8 cellular contexts compared by ENCODE assay signal in genomic region chr1:26772687-26773086, GRCh38. TPM values are rescaled to one million over a fixed set of nuclear protein-coding genes. Genes with fewer than 3 reads are reported as not detected.
DNase-seq lines count a peak whose midpoint lies in the region; ATAC-seq and TF ChIP-seq lines count a peak whose summit lies in the region.

No MANE protein-coding gene starts in this region.

- intact Hi-C loops in naive thymus-derived CD4-positive, alpha-beta T cell (cut with micrococcal nuclease), result no loop called here

- no peak overlapping the region for H3K4me3 Mint-ChIP-seq in naive thymus-derived CD4-positive, alpha-beta T cell

- TF ChIP-seq CTCF in coronary artery (IDR thresholded peaks at IDR 0.05), result no peak

- H3K4me1 ChIP-seq in naive thymus-derived CD4-positive, alpha-beta T cell (ENCODE audit: control insufficient read depth in 2 of 2, insufficient read depth in 2 of 2, low read length in 2 of 2), result no peaks in the 10 kb centered on the region

- H3K9me3 ChIP-seq in naive thymus-derived CD4-positive, alpha-beta T cell (ENCODE audit: control insufficient read depth in 2 of 3, low read length in 3 of 3), result no peaks in the 10 kb centered on the region

- no peaks in the 10 kb centered on the region for H3K27me3 Mint-ChIP-seq in naive thymus-derived CD4-positive, alpha-beta T cell

- H3K27me3 ChIP-seq in naive thymus-derived CD4-positive, alpha-beta T cell (ENCODE audit: control insufficient read depth in 2 of 2, insufficient read depth in 2 of 2, low read length in 2 of 2), result no peaks in the 10 kb centered on the region

- peaks cover 10 to 70% (median 47%) of the 10 kb centered on the region in 5 donors for H3K36me3 Mint-ChIP-seq in naive thymus-derived CD4-positive, alpha-beta T cell

- CTCF ChIA-PET in naive thymus-derived CD4-positive, alpha-beta T cell (lab: Charles Lee), result no interaction called here

- no peak overlapping the region for H3K4me3 ChIP-seq in coronary artery
- H3K4me3 ChIP-seq in naive thymus-derived CD4-positive, alpha-beta T cell (ENCODE audit: low read length), result no peak overlapping the region

- peaks cover 0 to 36% (median 4%) of the 10 kb centered on the region in 7 donors for H3K4me1 Mint-ChIP-seq in naive thymus-derived CD4-positive, alpha-beta T cell

- no peaks in the 10 kb centered on the region for H3K9me3 Mint-ChIP-seq in naive thymus-derived CD4-positive, alpha-beta T cell

- peaks cover 51 to 99% (median 63%) of the 10 kb centered on the region in 3 experiments for H3K36me3 ChIP-seq in naive thymus-derived CD4-positive, alpha-beta T cell (ENCODE audit: control insufficient read depth in 2 of 3, insufficient read depth in 3 of 3, low read length in 3 of 3)

- H3K27ac Mint-ChIP-seq in naive thymus-derived CD4-positive, alpha-beta T cell, result peak overlapping the region in 5 of 9 donors; percentile 18 to 72 (median 67)

- peak overlapping the region; percentile 31 to 83 for H3K27ac ChIP-seq in coronary artery
- no peak overlapping the region for H3K27ac ChIP-seq in naive thymus-derived CD4-positive, alpha-beta T cell (ENCODE audit: low read depth, low read length)

- ATAC-seq in naive thymus-derived CD4-positive, alpha-beta T cell, result no peak
- ATAC-seq in HG03457 (IDR thresholded peaks at IDR 0.05; ENCODE audit: unreplicated experiment) (no peak), GM21723 (IDR thresholded peaks at IDR 0.05; ENCODE audit: unreplicated experiment) (no peak)

- DNase-seq in AG08396 (ENCODE audit: low spot score) (peak; percentile 83), NCI-H226 (peak; percentile 96), coronary artery (ENCODE audit: low spot score) (no peak), Kasumi-1 (lab: John Stamatoyannopoulos, UW) (no peak), hypothalamus (lab: John Stamatoyannopoulos, UW) (no peak)
- DNase-seq in naive thymus-derived CD4-positive, alpha-beta T cell, result no peak

- POLR2A ChIA-PET in naive thymus-derived CD4-positive, alpha-beta T cell (lab: Charles Lee), result interaction anchor here (1.3 kb wide), 1 partner anchor 30 kb away, joined by 3 read pairs; no protein-coding TSS in a partner anchor

RNA-seq across cellular contexts. Expression of gene PIGV, which starts 15.1 kb away (rescaled TPM):
- total RNA-seq in naive thymus-derived CD4-positive, alpha-beta T cell, result 10 to 100 TPM in 4 of 5 experiments, 1 to 10 TPM in 1; 8.4 to 17.9 (median 16.7) TPM
- polyA plus RNA-seq in naive thymus-derived CD4-positive, alpha-beta T cell, result 10 to 100 TPM in 1 of 2 donors, 1 to 10 TPM in 1; 7.0 to 11.3 TPM

RNA-seq across cellular contexts. Expression of gene ZDHHC18, which starts 53.8 kb away (rescaled TPM):
- total RNA-seq in naive thymus-derived CD4-positive, alpha-beta T cell, result 10 to 100 TPM; 36.4 to 72.4 (median 39.7) TPM
- polyA plus RNA-seq in naive thymus-derived CD4-positive, alpha-beta T cell, result 10 to 100 TPM in 1 of 2 donors, 1 to 10 TPM in 1; 3.1 to 11.0 TPM

Comparison
In these comparisons a context has a peak if more than half of its experiments do, and no peak if none do; other contexts are left out.
1. DNase-seq: peak in AG08396 (single experiment) and NCI-H226 (single experiment); none in coronary artery (single experiment), naive thymus-derived CD4-positive, alpha-beta T cell (0 of 9), Kasumi-1 (0 of 2) and hypothalamus (0 of 51).